Comparison of ENCODE assay signal across 35 cellular contexts in the genomic region with DNA sequence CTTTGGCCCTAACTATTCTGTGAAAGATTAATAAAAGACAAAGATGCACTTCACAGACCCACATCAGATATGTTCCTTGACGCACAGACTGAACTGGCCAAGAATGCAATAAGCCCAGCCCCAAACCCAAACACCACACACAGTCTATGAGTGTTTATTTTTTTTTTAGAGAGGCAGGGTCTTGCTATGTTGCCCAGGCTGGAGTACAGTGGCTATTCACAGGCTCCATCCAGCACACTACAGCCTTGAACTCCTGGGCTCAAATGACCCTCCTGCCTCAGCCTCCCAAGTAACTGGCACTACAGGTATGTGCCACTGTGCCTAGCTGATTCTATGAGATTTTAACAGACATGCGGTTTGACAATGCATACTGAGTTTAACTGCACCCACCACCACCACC. TPM values are rescaled to one million over a fixed set of nuclear protein-coding genes. Genes with fewer than 3 reads are reported as not detected.
"Had no signal": no experiment of that assay in that cellular context is flagged by ENCODE, and none has a peak within 500 bp of the region (broad histone marks: within the 10 kb centered on the region; RNA-seq: fewer than 3 reads in every experiment).

No MANE protein-coding gene starts in this region.

- DNase-seq: naive thymus-derived CD4-positive, alpha-beta T cell; natural killer cell; nucleus accumbens; pancreas; psoas muscle; right cardiac atrium; spleen; stimulated activated CD4-positive, alpha-beta T cell treated with anti-CD3 and anti-CD28 coated beads, Interleukin-12 subunit alpha, Interleukin-12 subunit beta, amount 100 ng/mL, for 4 hours; stimulated activated CD4-positive, alpha-beta T cell treated with anti-CD3 and anti-CD28 coated beads, Interleukin-1b, Interleukin-23, amount 100 ng/mL, for 48 hours; stimulated activated CD4-positive, alpha-beta T cell treated with anti-CD3 and anti-CD28 coated beads, Interleukin-4, amount 100 ng/mL, for 1 hour; stimulated activated CD4-positive, alpha-beta T cell treated with anti-CD3 and anti-CD28 coated beads, Interleukin-4, amount 100 ng/mL, for 4 hours; stimulated activated CD8-positive, alpha-beta memory T cell treated with anti-CD3 and anti-CD28 coated beads, Interleukin-4, amount 100 ng/mL, for 48 hours; stimulated activated naive CD4-positive, alpha-beta T cell; stimulated activated naive CD8-positive, alpha-beta T cell treated with anti-CD3 and anti-CD28 coated beads, Interleukin-15, amount 100 ng/mL, for 72 hours; stimulated activated naive CD8-positive, alpha-beta T cell treated with anti-CD3 and anti-CD28 coated beads, Interleukin-15, Interleukin-2, amounts not matched to agents 100 U/mL and 50 U/mL, for 24 hours; substantia nigra; testis; tibial artery; transverse colon; upper lobe of right lung; uterus had no signal

- H3K27me3 ChIP-seq: neural progenitor cell, pancreas, suprapubic skin, testis, transverse colon, upper lobe of right lung, uterus had no signal

- H3K27ac Mint-ChIP-seq: natural killer cell; nephron; neural progenitor cell; stimulated activated memory B cell treated with anti-CD40 and anti-IgM and Interleukin-4, amounts not matched to agents 10 μg/mL and 1 μg/mL and 100 μg/mL, for 72 hours; type B pancreatic cell had no signal

- H3K36me3 Mint-ChIP-seq: natural killer cell, neural progenitor cell, type B pancreatic cell had no signal

- H3K36me3 ChIP-seq: neural progenitor cell, neutrophil, pancreas, spleen, suprapubic skin, tibial artery, transverse colon, upper lobe of right lung, uterus had no signal

- H3K9me3 ChIP-seq: neutrophil, pancreas, psoas muscle, suprapubic skin, testis, tibial artery, transverse colon, upper lobe of right lung, uterus had no signal

- H3K27me3 Mint-ChIP-seq: progenitor cell of endocrine pancreas; stimulated activated naive CD8-positive, alpha-beta T cell treated with anti-CD3 and anti-CD28 coated beads, Interleukin-15, amount 100 ng/mL, for 72 hours had no signal

- H3K4me1 Mint-ChIP-seq: naive thymus-derived CD4-positive, alpha-beta T cell; natural killer cell; nephron; neural progenitor cell; stimulated activated memory B cell treated with anti-CD40 and anti-IgM and Interleukin-4, amounts not matched to agents 10 μg/mL and 1 μg/mL and 100 μg/mL, for 72 hours; stimulated activated naive CD8-positive, alpha-beta T cell treated with anti-CD3 and anti-CD28 coated beads, Interleukin-15, amount 100 ng/mL, for 72 hours had no signal

- H3K4me3 ChIP-seq: neural progenitor cell, pancreas, psoas muscle, skin epidermis, smooth muscle cell, spleen, suprapubic skin, testis, tibial artery, transverse colon, upper lobe of right lung, uterus had no signal

- H3K9ac ChIP-seq: neural progenitor cell had no signal

- H3K4me3 Mint-ChIP-seq: naive thymus-derived CD4-positive, alpha-beta T cell; natural killer cell; nephron; neural progenitor cell; stimulated activated memory B cell treated with anti-CD40 and anti-IgM and Interleukin-4, amounts not matched to agents 10 μg/mL and 1 μg/mL and 100 μg/mL, for 72 hours; stimulated activated naive CD8-positive, alpha-beta T cell treated with anti-CD3 and anti-CD28 coated beads, Interleukin-15, amount 100 ng/mL, for 72 hours; type B pancreatic cell had no signal

- FAIRE-seq: pancreas had no signal

- ATAC-seq: naive thymus-derived CD4-positive, alpha-beta T cell; natural killer cell; psoas muscle; right cardiac atrium; sciatic nerve; stimulated activated memory B cell treated with anti-CD40 and anti-IgM and Interleukin-4, amounts not matched to agents 10 μg/mL and 1 μg/mL and 100 μg/mL, for 72 hours; stimulated activated naive CD8-positive, alpha-beta T cell treated with anti-CD3 and anti-CD28 coated beads, Interleukin-15, amount 100 ng/mL, for 72 hours; stimulated activated naive CD8-positive, alpha-beta T cell treated with anti-CD3 and anti-CD28 coated beads, Interleukin-15, Interleukin-2, amounts not matched to agents 100 U/mL and 50 U/mL, for 24 hours; upper lobe of right lung had no signal

- H2AFZ ChIP-seq: neural progenitor cell had no signal

- H3K27ac ChIP-seq: neural progenitor cell, neutrophil, pancreas, psoas muscle, skin epidermis, spleen, suprapubic skin, testis, tibial artery, transverse colon, upper lobe of right lung, uterus had no signal

- H3K4me2 ChIP-seq: neural progenitor cell, smooth muscle cell had no signal

- H3K4me1 ChIP-seq: neural progenitor cell, psoas muscle, spleen, suprapubic skin, testis, tibial artery, upper lobe of right lung, uterus had no signal

RNA-seq across cellular contexts. Expression of gene SLC26A3, which starts 35.0 kb away (rescaled TPM):
- total RNA-seq: naive thymus-derived CD4-positive, alpha-beta T cell; natural killer cell; osteocyte; renal cortical epithelial cell; right cardiac atrium; sciatic nerve; smooth muscle cell; upper lobe of right lung; urinary bladder had no signal
- polyA plus RNA-seq: naive thymus-derived CD4-positive, alpha-beta T cell; neural cell; smooth muscle cell had no signal
